23 cellular contexts compared by ENCODE assay signal in genomic region chr16:11330526-11331237, GRCh38. TPM values are rescaled to one million over a fixed set of nuclear protein-coding genes. Genes with fewer than 3 reads are reported as not detected.
DNase-seq lines count a peak whose midpoint lies in the region; ATAC-seq and TF ChIP-seq lines count a peak whose summit lies in the region.
"Had no signal": no experiment of that assay in that cellular context is flagged by ENCODE, and none has a peak within 500 bp of the region (broad histone marks: within the 10 kb centered on the region; RNA-seq: fewer than 3 reads in every experiment).

No MANE protein-coding gene starts in this region.

- DNase-seq in SK-N-SH: no peak
- DNase-seq in activated CD8-positive, alpha-beta T cell treated with anti-CD3 and anti-CD28 coated beads for 36 hours: no peak
- DNase-seq in GM19240 (ENCODE audit: insufficient read length, low spot score): no peak
- DNase-seq in stimulated activated naive CD4-positive, alpha-beta T cell (lab: John Stamatoyannopoulos, UW): no peak
- DNase-seq: activated CD4-positive, alpha-beta T cell treated with anti-CD3 and anti-CD28 coated beads for 36 hours; activated naive CD8-positive, alpha-beta T cell treated with anti-CD3 and anti-CD28 coated beads for 36 hours; erythroblast; foreskin keratinocyte; left ventricle myocardium inferior; mucosa of descending colon; NCI-H1417 treated with DMSO at 0.1 percent for 48 hours; NCI-H526 treated with DMSO at 0.1 percent for 48 hours; stimulated activated CD4-positive, alpha-beta T cell treated with anti-CD3 and anti-CD28 coated beads, Interleukin-2, amount 100 ng/mL, for 48 hours; SW 1271; upper lobe of left lung had no signal

- peaks cover 40% of the 10 kb centered on the region for H3K4me1 Mint-ChIP-seq in activated CD8-positive, alpha-beta T cell treated with anti-CD3 and anti-CD28 coated beads for 36 hours (ENCODE audit: low read depth)
- H3K4me1 Mint-ChIP-seq in stimulated activated memory B cell treated with anti-CD40 and anti-IgM and Interleukin-4, amounts not matched to agents 10 μg/mL and 1 μg/mL and 100 μg/mL, for 72 hours: peaks cover 54% of the 10 kb centered on the region

- H3K27me3 ChIP-seq in SK-N-SH (ENCODE audit: insufficient read depth): no peaks in the 10 kb centered on the region
- H3K27me3 ChIP-seq: foreskin keratinocyte, neutrophil, upper lobe of left lung had no signal

- no peak overlapping the region for H3K4me2 ChIP-seq in SK-N-SH
- H3K4me2 ChIP-seq: smooth muscle cell had no signal

- no peak overlapping the region for H3K9ac ChIP-seq in SK-N-SH

- H4K20me1 ChIP-seq in SK-N-SH (ENCODE audit: insufficient read depth): no peaks in the 10 kb centered on the region

- H3F3A ChIP-seq in SK-N-SH (replicated peaks; ENCODE audit: insufficient read depth): peaks cover 14% of the 10 kb centered on the region

- H3K9me2 ChIP-seq in SK-N-SH: no peaks in the 10 kb centered on the region

- intact Hi-C loops in activated CD8-positive, alpha-beta T cell treated with anti-CD3 and anti-CD28 coated beads for 36 hours (cut with micrococcal nuclease): no loop called here

- peak overlapping the region; percentile 52 for H3K27ac Mint-ChIP-seq in activated CD8-positive, alpha-beta T cell treated with anti-CD3 and anti-CD28 coated beads for 36 hours
- peak overlapping the region; percentile 97 for H3K27ac Mint-ChIP-seq in stimulated activated memory B cell treated with anti-CD40 and anti-IgM and Interleukin-4, amounts not matched to agents 10 μg/mL and 1 μg/mL and 100 μg/mL, for 72 hours
- H3K27ac Mint-ChIP-seq: activated CD4-positive, alpha-beta T cell treated with anti-CD3 and anti-CD28 coated beads for 36 hours; activated naive CD8-positive, alpha-beta T cell treated with anti-CD3 and anti-CD28 coated beads for 36 hours had no signal

- WGBS in SK-N-SH (ENCODE audit: low lambda C conversion rate): 80% methylated on average over 5 of the region's 5 CpGs

- H3K4me3 ChIP-seq in SK-N-SH (ENCODE audit: low read depth in 2 of 2, low read length in 1 of 2): no peak overlapping the region
- H3K4me3 ChIP-seq: left ventricle myocardium inferior, mucosa of descending colon, smooth muscle cell, upper lobe of left lung had no signal

- H3K9me3 Mint-ChIP-seq in activated CD8-positive, alpha-beta T cell treated with anti-CD3 and anti-CD28 coated beads for 36 hours: peaks cover 2% of the 10 kb centered on the region
- H3K9me3 Mint-ChIP-seq in stimulated activated memory B cell treated with anti-CD40 and anti-IgM and Interleukin-4, amounts not matched to agents 10 μg/mL and 1 μg/mL and 100 μg/mL, for 72 hours: no peaks in the 10 kb centered on the region

- no peak for TF ChIP-seq CTCF in SK-N-SH (IDR thresholded peaks at IDR 0.05)
- TF ChIP-seq CTCF in activated CD8-positive, alpha-beta T cell treated with anti-CD3 and anti-CD28 coated beads for 36 hours (IDR thresholded peaks at IDR 0.05): no peak

- no peak for TF ChIP-seq EP300 in SK-N-SH (IDR thresholded peaks at IDR 0.05; ENCODE audit: borderline replicate concordance in 1 of 2, low read depth in 1 of 2, low read length in 1 of 2)

- ATAC-seq in SK-N-SH treated with all-trans-retinoic acid at 6 μM for 48 hours: no peak
- no peak for ATAC-seq in activated CD8-positive, alpha-beta T cell treated with anti-CD3 and anti-CD28 coated beads for 36 hours
- ATAC-seq in stimulated activated memory B cell treated with anti-CD40 and anti-IgM and Interleukin-4, amounts not matched to agents 10 μg/mL and 1 μg/mL and 100 μg/mL, for 72 hours: no peak
- ATAC-seq: activated CD4-positive, alpha-beta T cell treated with anti-CD3 and anti-CD28 coated beads for 36 hours; foreskin keratinocyte; mucosa of descending colon had no signal

- H3K27me3 Mint-ChIP-seq in activated CD8-positive, alpha-beta T cell treated with anti-CD3 and anti-CD28 coated beads for 36 hours: no peaks in the 10 kb centered on the region
- H3K27me3 Mint-ChIP-seq in stimulated activated memory B cell treated with anti-CD40 and anti-IgM and Interleukin-4, amounts not matched to agents 10 μg/mL and 1 μg/mL and 100 μg/mL, for 72 hours: no peaks in the 10 kb centered on the region
- H3K27me3 Mint-ChIP-seq: activated CD4-positive, alpha-beta T cell treated with anti-CD3 and anti-CD28 coated beads for 36 hours; activated naive CD8-positive, alpha-beta T cell treated with anti-CD3 and anti-CD28 coated beads for 36 hours had no signal

- POLR2A ChIA-PET in SK-N-SH (lab: Yijun Ruan, JAX): no interaction called here
- POLR2A ChIA-PET in activated CD8-positive, alpha-beta T cell treated with anti-CD3 and anti-CD28 coated beads for 36 hours (lab: Charles Lee): interaction anchor here (1.0 to 1.6 kb wide), 2 partner anchors 33 to 76 kb away, joined by 3 read pairs; no protein-coding TSS in a partner anchor

- H3K4me1 ChIP-seq in SK-N-SH (ENCODE audit: control insufficient read depth in 1 of 2, insufficient read depth in 2 of 2, low read depth in 1 of 2, low read length in 1 of 2): peaks cover 0 to 18% of the 10 kb centered on the region in 2 experiments; a peak in 3 of 4 replicates

- H3K4me3 Mint-ChIP-seq in activated CD8-positive, alpha-beta T cell treated with anti-CD3 and anti-CD28 coated beads for 36 hours: no peak overlapping the region
- no peak overlapping the region for H3K4me3 Mint-ChIP-seq in stimulated activated memory B cell treated with anti-CD40 and anti-IgM and Interleukin-4, amounts not matched to agents 10 μg/mL and 1 μg/mL and 100 μg/mL, for 72 hours
- H3K4me3 Mint-ChIP-seq: activated CD4-positive, alpha-beta T cell treated with anti-CD3 and anti-CD28 coated beads for 36 hours; activated naive CD8-positive, alpha-beta T cell treated with anti-CD3 and anti-CD28 coated beads for 36 hours had no signal

- H2AFZ ChIP-seq in SK-N-SH (ENCODE audit: low read depth): no peak overlapping the region

- CTCF ChIA-PET in SK-N-SH (lab: Yijun Ruan, JAX): no interaction called here
- CTCF ChIA-PET in activated CD8-positive, alpha-beta T cell treated with anti-CD3 and anti-CD28 coated beads for 36 hours (lab: Charles Lee): interaction anchor here (1.2 to 1.4 kb wide), 2 partner anchors 24 to 26 kb away, joined by 3 to 5 read pairs; no protein-coding TSS in a partner anchor

- no peaks in the 10 kb centered on the region for H3K36me3 Mint-ChIP-seq in activated CD8-positive, alpha-beta T cell treated with anti-CD3 and anti-CD28 coated beads for 36 hours (ENCODE audit: low read depth)
- H3K36me3 Mint-ChIP-seq in stimulated activated memory B cell treated with anti-CD40 and anti-IgM and Interleukin-4, amounts not matched to agents 10 μg/mL and 1 μg/mL and 100 μg/mL, for 72 hours: peaks cover 10% of the 10 kb centered on the region

- no peak overlapping the region for H3K27ac ChIP-seq in SK-N-SH (ENCODE audit: low read depth in 2 of 2, low read length in 1 of 2)
- H3K27ac ChIP-seq: 22Rv1, foreskin keratinocyte, left ventricle myocardium inferior, neutrophil, upper lobe of left lung had no signal

- no peaks in the 10 kb centered on the region for H3K36me3 ChIP-seq in SK-N-SH (replicated peaks in 1 of 2; ENCODE audit: control insufficient read depth in 1 of 2, insufficient read depth in 2 of 2, low read length in 1 of 2)
- H3K36me3 ChIP-seq: left ventricle myocardium inferior, neutrophil, upper lobe of left lung had no signal

- TF ChIP-seq RAD21 in SK-N-SH (IDR thresholded peaks at IDR 0.05; ENCODE audit: low read length): no peak

- H3K9me3 ChIP-seq in SK-N-SH: no peaks in the 10 kb centered on the region
- H3K9me3 ChIP-seq: left ventricle myocardium inferior, mucosa of descending colon, neutrophil, upper lobe of left lung had no signal

- H3K79me2 ChIP-seq in SK-N-SH (ENCODE audit: insufficient read depth): no peaks in the 10 kb centered on the region

TF ChIP-seq in SK-N-SH, 30 proteins besides CTCF, POLR2A, EP300 and RAD21:
- TF ChIP-seq MEF2A (IDR thresholded peaks at IDR 0.05; ENCODE audit: borderline replicate concordance, low read depth) (no peak), RCOR1 (IDR thresholded peaks at IDR 0.05; ENCODE audit: low read length) (no peak), FOSL2 (IDR thresholded peaks at IDR 0.05; ENCODE audit: borderline replicate concordance, low read depth) (no peak)
TF ChIP-seq in SK-N-SH: peak in this region for 0.

RNA-seq across cellular contexts. Expression of gene RMI2, which starts 14.6 kb away (rescaled TPM):
- 5.6 and 8.5 TPM in 2 replicates for polyA plus RNA-seq in SK-N-SH (2012; rRNA removed)
- 11.5 and 13.0 TPM in 2 replicates for polyA plus RNA-seq in SK-N-SH (2012; cell fraction: cytosol; rRNA removed)
- polyA plus RNA-seq in SK-N-SH (2012; cell fraction: nucleus; rRNA removed): 4.5 and 5.8 TPM in 2 replicates
- 10 to 100 TPM; 53.1 to 57.7 TPM for total RNA-seq in activated CD8-positive, alpha-beta T cell treated with anti-CD3 and anti-CD28 coated beads for 36 hours

RNA-seq across cellular contexts. Expression of gene PRM1, which starts 49.6 kb away (rescaled TPM):
- not detected in 2 replicates for polyA plus RNA-seq in SK-N-SH (2012; rRNA removed)
- not detected in 2 replicates for polyA plus RNA-seq in SK-N-SH (2012; cell fraction: cytosol; rRNA removed)
- not detected in 2 replicates for polyA plus RNA-seq in SK-N-SH (2012; cell fraction: nucleus; rRNA removed)
- not detected for total RNA-seq in activated CD8-positive, alpha-beta T cell treated with anti-CD3 and anti-CD28 coated beads for 36 hours
- total RNA-seq: activated CD4-positive, alpha-beta T cell treated with anti-CD3 and anti-CD28 coated beads for 36 hours; activated naive CD8-positive, alpha-beta T cell treated with anti-CD3 and anti-CD28 coated beads for 36 hours; foreskin keratinocyte; left ventricle myocardium inferior; MCF 10A; mucosa of descending colon; pulmonary artery endothelial cell; smooth muscle cell; upper lobe of left lung had no signal
- polyA plus RNA-seq: BJ, foreskin keratinocyte, smooth muscle cell had no signal

RNA-seq across cellular contexts. Expression of gene PRM2, which starts 54.4 kb away (rescaled TPM):
- polyA plus RNA-seq in SK-N-SH (2012; rRNA removed): not detected in 2 replicates
- not detected in 2 replicates for polyA plus RNA-seq in SK-N-SH (2012; cell fraction: cytosol; rRNA removed)
- not detected in 2 replicates for polyA plus RNA-seq in SK-N-SH (2012; cell fraction: nucleus; rRNA removed)
- not detected for total RNA-seq in activated CD8-positive, alpha-beta T cell treated with anti-CD3 and anti-CD28 coated beads for 36 hours
- total RNA-seq: activated CD4-positive, alpha-beta T cell treated with anti-CD3 and anti-CD28 coated beads for 36 hours; activated naive CD8-positive, alpha-beta T cell treated with anti-CD3 and anti-CD28 coated beads for 36 hours; foreskin keratinocyte; left ventricle myocardium inferior; MCF 10A; mucosa of descending colon; pulmonary artery endothelial cell; smooth muscle cell; upper lobe of left lung had no signal
- polyA plus RNA-seq: BJ, foreskin keratinocyte, smooth muscle cell had no signal

RNA-seq across cellular contexts. Expression of gene PRM3, which starts 57.3 kb away (rescaled TPM):
- not detected in 2 replicates for polyA plus RNA-seq in SK-N-SH (2012; rRNA removed)
- polyA plus RNA-seq in SK-N-SH (2012; cell fraction: cytosol; rRNA removed): not detected in 2 replicates
- not detected in 2 replicates for polyA plus RNA-seq in SK-N-SH (2012; cell fraction: nucleus; rRNA removed)
- not detected for total RNA-seq in activated CD8-positive, alpha-beta T cell treated with anti-CD3 and anti-CD28 coated beads for 36 hours
- total RNA-seq: activated CD4-positive, alpha-beta T cell treated with anti-CD3 and anti-CD28 coated beads for 36 hours; activated naive CD8-positive, alpha-beta T cell treated with anti-CD3 and anti-CD28 coated beads for 36 hours; foreskin keratinocyte; left ventricle myocardium inferior; MCF 10A; mucosa of descending colon; pulmonary artery endothelial cell; smooth muscle cell; upper lobe of left lung had no signal
- polyA plus RNA-seq: BJ, foreskin keratinocyte, smooth muscle cell had no signal
